ENCODE assay signal across 11 cellular contexts in the genomic region with DNA sequence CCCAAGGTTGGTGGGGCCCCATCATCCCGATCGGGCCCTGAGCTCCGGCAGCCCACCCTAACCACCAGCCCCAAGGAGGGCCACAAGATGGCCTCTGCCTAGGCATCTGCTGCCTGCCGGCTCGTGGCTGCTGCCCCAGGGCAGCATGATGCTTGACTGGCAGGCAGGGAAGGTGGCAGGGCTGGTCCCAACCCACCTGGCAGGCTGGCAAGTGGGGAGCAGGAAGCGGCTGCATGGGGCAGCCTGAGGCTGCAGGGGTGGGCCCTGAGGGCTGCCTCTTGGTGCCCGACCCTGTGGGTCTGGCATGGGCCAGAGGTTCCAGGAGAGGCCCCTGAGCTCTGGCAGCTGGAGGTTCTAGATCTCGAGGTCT. TPM values are rescaled to one million over a fixed set of nuclear protein-coding genes. Genes with fewer than 3 reads are reported as not detected.
DNase-seq lines count a peak whose midpoint lies in the region; ATAC-seq and TF ChIP-seq lines count a peak whose summit lies in the region.
"Had no signal": no experiment of that assay in that cellular context is flagged by ENCODE, and none has a peak within 500 bp of the region (broad histone marks: within the 10 kb centered on the region; RNA-seq: fewer than 3 reads in every experiment).

No MANE protein-coding gene starts in this region.

- no peak for TF ChIP-seq EP300 in esophagus muscularis mucosa (IDR thresholded peaks at IDR 0.05)
- TF ChIP-seq EP300 in transverse colon (IDR thresholded peaks at IDR 0.05; ENCODE audit: low read depth) = no peak

- intact Hi-C loops in esophagus muscularis mucosa (cut with DNase I) (no loop called here), transverse colon (cut with DNase I; ENCODE audit: low total_unique reads) (no loop called here)

- TF ChIP-seq CTCF in RWPE2 (IDR thresholded peaks at IDR 0.05; ENCODE audit: poor library complexity, severe bottlenecking) (no peak), esophagus muscularis mucosa (IDR thresholded peaks at IDR 0.05) (no peak), transverse colon (IDR thresholded peaks at IDR 0.05) (no peak)

- H3K4me2 ChIP-seq in neuronal stem cell (ENCODE audit: insufficient read depth, low read length, poor library complexity, severe bottlenecking) = no peak overlapping the region

- TF ChIP-seq POLR2A in esophagus muscularis mucosa (IDR thresholded peaks at IDR 0.05; ENCODE audit: low read depth) (no peak), transverse colon (IDR thresholded peaks at IDR 0.05) (no peak)

- no peak overlapping the region for H3K23ac ChIP-seq in neuronal stem cell (ENCODE audit: low read depth, low read length, poor library complexity)

- H3K9ac ChIP-seq in neuronal stem cell (ENCODE audit: low read depth, low read length, poor library complexity) = peak overlapping the region; percentile 77

- 95% methylated on average over 3 of the region's 8 CpGs for WGBS in esophagus muscularis mucosa
- WGBS in neuronal stem cell (ENCODE audit: extremely low coverage in 2 of 2, insufficient read length in 2 of 2, insufficient replicate concordance in 1 of 2), 2 donors = no CpG with 5 or more reads among the region's 8 CpGs
- WGBS in transverse colon (ENCODE audit: low coverage in 1 of 2), 2 donors = 88% methylated on average over 6 of the region's 8 CpGs; no CpG with 5 or more reads in 1 of the 2 donors

- peak overlapping the region; percentile 94 for H3K18ac ChIP-seq in neuronal stem cell (ENCODE audit: low read length)

- peak overlapping the region; percentile 66 for H2BK5ac ChIP-seq in neuronal stem cell (ENCODE audit: low read length)

- in situ Hi-C loops in transverse colon (cut with MboI; ENCODE audit: low pct_ligation_motif_present in 1 of 4, low pct_unique_long_range_greater_than_20kb in 1 of 4, low sequenced_read_pairs in 3 of 4) = no loop called here

- peak overlapping the region; percentile 95 for H3K4ac ChIP-seq in neuronal stem cell (ENCODE audit: low read length)

- peak overlapping the region; percentile 24 for H4K91ac ChIP-seq in neuronal stem cell (ENCODE audit: low read depth, low read length, poor library complexity)

- H2AK5ac ChIP-seq in neuronal stem cell (ENCODE audit: low read depth, low read length) = peak overlapping the region; percentile 88

- H2BK120ac ChIP-seq in neuronal stem cell (ENCODE audit: low read depth, low read length) = no peak overlapping the region

- H2BK12ac ChIP-seq in neuronal stem cell (ENCODE audit: low read length) = no peak overlapping the region

- peak overlapping the region; percentile 2 for H3K14ac ChIP-seq in neuronal stem cell (ENCODE audit: low read length)

- H4K8ac ChIP-seq in neuronal stem cell (ENCODE audit: low read depth, low read length) = no peak overlapping the region

- H3K79me1 ChIP-seq in neuronal stem cell (ENCODE audit: low read depth, low read length) = peaks cover 18% of the 10 kb centered on the region

- DNase-seq in RWPE2 (ENCODE audit: low spot score) (peak; percentile 47), esophagus muscularis mucosa (ENCODE audit: extremely low spot score) (no peak), neuronal stem cell (ENCODE audit: low spot score) (no peak), transverse colon (no peak), NCI-H2171 treated with DMSO at 0.1 percent for 48 hours (lab: John Stamatoyannopoulos, UW) (no peak), NCI-H748 treated with DMSO at 0.1 percent for 48 hours (lab: John Stamatoyannopoulos, UW) (no peak), SKM-1 treated with dmso at 0.1 percent for 144 hours (lab: John Stamatoyannopoulos, UW; ENCODE audit: unreplicated experiment) (no peak)
- DNase-seq: activated B cell treated with CpG ODN at 0.5 μM for 24 hours; central memory CD4-positive, alpha-beta T cell; NCI-H345; SIG-M5 had no signal

- H2AFZ ChIP-seq in neuronal stem cell (ENCODE audit: low read length) = no peak overlapping the region

- H3K27me3 ChIP-seq in RWPE2 (ENCODE audit: insufficient read depth, poor library complexity, severe bottlenecking) (no peaks in the 10 kb centered on the region), esophagus muscularis mucosa (no peaks in the 10 kb centered on the region), neuronal stem cell (ENCODE audit: control insufficient read depth in 3 of 3, insufficient read depth in 3 of 3, low read depth in 1 of 3, low read length in 3 of 3) (no peaks in the 10 kb centered on the region), transverse colon (no peaks in the 10 kb centered on the region)

- ATAC-seq in RWPE2 (ENCODE audit: low read depth) = peak; percentile 31

- H3K4me3 ChIP-seq in RWPE2 (ENCODE audit: severe bottlenecking) = no peak overlapping the region
- peak overlapping the region in 2 of 4 donors; percentile 49 to 57 for H3K4me3 ChIP-seq in esophagus muscularis mucosa
- no peak overlapping the region for H3K4me3 ChIP-seq in neuronal stem cell (ENCODE audit: low read length in 2 of 2)
- H3K4me3 ChIP-seq in transverse colon = no peak overlapping the region

- H3K36me3 ChIP-seq in RWPE2 (ENCODE audit: low read depth) = peaks cover 7% of the 10 kb centered on the region; the same call in 1 of the 2 replicates
- peaks cover 7 to 43% (median 39%) of the 10 kb centered on the region in 4 donors for H3K36me3 ChIP-seq in esophagus muscularis mucosa
- H3K36me3 ChIP-seq in neuronal stem cell (replicated peaks in 1 of 2; ENCODE audit: control insufficient read depth in 2 of 2, insufficient read depth in 2 of 2, low read length in 2 of 2) = peaks cover 0 to 37% of the 10 kb centered on the region in 2 donors
- H3K36me3 ChIP-seq in transverse colon = no peaks in the 10 kb centered on the region

- H3K27ac ChIP-seq in RWPE2 (ENCODE audit: poor library complexity, severe bottlenecking) (peak overlapping the region; percentile 83), esophagus muscularis mucosa (replicated peaks in 1 of 4) (peak overlapping the region; percentile 85 to 95 (median 90)), neuronal stem cell (replicated peaks; ENCODE audit: low read length) (peak overlapping the region; percentile 61), transverse colon (peak overlapping the region; percentile 77 to 97 (median 84))

- H3K9me3 ChIP-seq in RWPE2 (ENCODE audit: severe bottlenecking) (no peaks in the 10 kb centered on the region), esophagus muscularis mucosa (no peaks in the 10 kb centered on the region), neuronal stem cell (replicated peaks in 1 of 2; ENCODE audit: control insufficient read depth in 2 of 2, insufficient read depth in 1 of 2, low read depth in 1 of 2, low read length in 2 of 2) (no peaks in the 10 kb centered on the region), transverse colon (no peaks in the 10 kb centered on the region)

- peak overlapping the region; percentile 54 for H2BK15ac ChIP-seq in neuronal stem cell (ENCODE audit: low read length)

- peaks cover 12% of the 10 kb centered on the region for H3K4me1 ChIP-seq in RWPE2 (ENCODE audit: insufficient read depth, poor library complexity, severe bottlenecking)
- peaks cover 56 to 89% (median 81%) of the 10 kb centered on the region in 4 donors for H3K4me1 ChIP-seq in esophagus muscularis mucosa
- H3K4me1 ChIP-seq in neuronal stem cell (ENCODE audit: control insufficient read depth in 2 of 2, insufficient read depth in 1 of 2, low read depth in 1 of 2, low read length in 2 of 2) = peaks cover 9 to 19% of the 10 kb centered on the region in 2 donors
- H3K4me1 ChIP-seq in transverse colon = peaks cover 5 to 35% (median 26%) of the 10 kb centered on the region in 4 donors

RNA-seq across cellular contexts. Expression of gene GJC2, which starts 0.8 kb away (rescaled TPM):
- total RNA-seq in esophagus muscularis mucosa = 10 to 100 TPM in 1 of 4 donors, 1 to 10 TPM in 3; 6.0 to 11.3 (median 7.8) TPM
- 0.24 TPM for polyA plus RNA-seq in neuronal stem cell (2013, experiment 1 of 2)
- polyA plus RNA-seq in neuronal stem cell (2013, experiment 2 of 2) = 0.17 TPM
- 1 to 10 TPM in 2 of 4 donors, under 1 TPM in 2; 0.20 to 7.1 (median 1.4) TPM for total RNA-seq in transverse colon

RNA-seq across cellular contexts. Expression of gene GUK1, which starts 8.9 kb away (rescaled TPM):
- 100 to 1,000 TPM; 292 to 354 (median 305) TPM for total RNA-seq in esophagus muscularis mucosa
- polyA plus RNA-seq in neuronal stem cell (2013, experiment 1 of 2) = 106 TPM
- polyA plus RNA-seq in neuronal stem cell (2013, experiment 2 of 2) = 98.6 TPM
- total RNA-seq in transverse colon = 100 to 1,000 TPM; 183 to 573 (median 382) TPM

RNA-seq across cellular contexts. Expression of gene IBA57, which starts 16.6 kb away (rescaled TPM):
- total RNA-seq in esophagus muscularis mucosa = 10 to 100 TPM in 1 of 4 donors, 1 to 10 TPM in 3; 3.7 to 11.8 (median 6.6) TPM
- polyA plus RNA-seq in neuronal stem cell (2013, experiment 1 of 2) = 1.3 TPM
- polyA plus RNA-seq in neuronal stem cell (2013, experiment 2 of 2) = 1.4 TPM
- 10 to 100 TPM in 3 of 4 donors, 1 to 10 TPM in 1; 7.5 to 13.5 (median 10.4) TPM for total RNA-seq in transverse colon

RNA-seq across cellular contexts. Expression of gene MRPL55, which starts 39.9 kb away (rescaled TPM):
- total RNA-seq in esophagus muscularis mucosa (10 to 100 TPM; 52.3 to 64.9 (median 60.1) TPM), transverse colon (10 to 100 TPM; 47.1 to 95.5 (median 77.1) TPM)
- polyA plus RNA-seq in neuronal stem cell (2013, experiment 1 of 2) = 69.3 TPM
- 63.2 TPM for polyA plus RNA-seq in neuronal stem cell (2013, experiment 2 of 2)

RNA-seq across cellular contexts. Expression of gene C1orf35, which starts 45.8 kb away (rescaled TPM):
- total RNA-seq in esophagus muscularis mucosa = 10 to 100 TPM; 11.2 to 24.3 (median 11.9) TPM
- polyA plus RNA-seq in neuronal stem cell (2013, experiment 1 of 2) = 28.9 TPM
- polyA plus RNA-seq in neuronal stem cell (2013, experiment 2 of 2) = 28.4 TPM
- 10 to 100 TPM; 11.6 to 17.1 (median 15.7) TPM for total RNA-seq in transverse colon
